Comparison of ENCODE assay signal across 12 cellular contexts in the genomic region with DNA sequence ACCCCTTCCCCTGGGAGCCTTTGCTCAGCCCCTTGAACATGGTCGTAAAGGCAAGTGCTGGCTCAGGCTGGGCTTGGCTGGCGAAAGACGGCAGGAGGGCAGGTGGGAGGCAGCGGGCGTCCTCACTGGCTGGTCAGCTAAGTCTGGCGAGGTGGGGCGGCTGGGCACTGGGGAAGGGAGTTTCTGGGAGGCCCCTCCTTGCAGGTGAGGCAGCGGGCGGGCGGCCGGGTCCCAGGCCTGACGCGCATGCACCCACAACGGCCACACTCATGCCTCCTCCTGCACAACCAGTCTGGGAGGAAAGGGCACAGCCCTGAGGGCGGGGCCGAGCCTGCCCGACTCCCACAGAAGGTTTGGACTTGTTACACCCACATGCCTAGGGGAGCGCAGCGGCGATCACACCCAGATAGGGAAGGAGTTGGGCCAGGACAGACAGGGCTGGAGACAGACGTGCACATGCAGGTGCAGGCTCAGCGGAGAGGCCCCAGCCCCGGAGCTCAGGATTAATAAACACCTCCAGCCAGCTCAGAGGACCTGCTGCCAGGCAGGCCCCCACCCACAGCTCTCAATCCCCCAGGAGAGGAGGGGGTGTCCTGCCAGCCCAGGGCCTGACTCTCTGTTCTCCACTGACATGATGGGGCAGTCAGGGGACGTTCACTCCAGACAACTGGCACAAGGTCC. TPM values are rescaled to one million over a fixed set of nuclear protein-coding genes. Genes with fewer than 3 reads are reported as not detected.
DNase-seq lines count a peak whose midpoint lies in the region; ATAC-seq lines count a peak whose summit lies in the region.
"Had no signal": no experiment of that assay in that cellular context is flagged by ENCODE, and none has a peak within 500 bp of the region (broad histone marks: within the 10 kb centered on the region; RNA-seq: fewer than 3 reads in every experiment).

A gene (minus strand): TSS at position 148 of the 681 bp plus-strand sequence. CDS start 108 bp downstream, at position 40.

- H3K23ac ChIP-seq in trophoblast cell (ENCODE audit: low read length), result no peak within 1 kb of the TSS

- ATAC-seq in GM18498 (IDR thresholded peaks at IDR 0.05; ENCODE audit: unreplicated experiment), result no peak
- no peak for ATAC-seq in HG03442 (IDR thresholded peaks at IDR 0.05; ENCODE audit: unreplicated experiment)
- no peak for ATAC-seq in GM21390 (IDR thresholded peaks at IDR 0.05; ENCODE audit: unreplicated experiment)

- H3K27ac ChIP-seq in esophagus (ENCODE audit: low read depth in 2 of 2, low read length in 1 of 2), result peak within 1 kb of the TSS; percentile 94 to 97
- H3K27ac ChIP-seq in trophoblast cell (ENCODE audit: low read depth, low read length), result no peak within 1 kb of the TSS

- H2BK5ac ChIP-seq in trophoblast cell (ENCODE audit: low read depth, low read length, poor library complexity), result no peak within 1 kb of the TSS

- H4K12ac ChIP-seq in trophoblast cell (ENCODE audit: low read depth, low read length), result peak within 1 kb of the TSS; percentile 31

- H3K9me3 Mint-ChIP-seq in activated T-helper 1 cell treated with anti-CD3 and anti-CD28 coated beads, Interleukin-12 subunit alpha, Interleukin-12 subunit beta, Interleukin-2, Interleukin-4 antibody, amounts not matched to agents 30 ng/mL and 10 ng/mL and 1 ng/mL, durations not matched to agents 14 hours and 24 hours and 36 hours, result no peaks in the 10 kb centered on the region
- H3K9me3 Mint-ChIP-seq: activated T-cell treated with anti-CD3 and anti-CD28 coated beads, Interleukin-2, amount 50 U/mL, for 72 hours; central memory CD8-positive, alpha-beta T cell had no signal

- H3K36me3 ChIP-seq in esophagus (ENCODE audit: control insufficient read depth in 2 of 2, insufficient read depth in 2 of 2, low read length in 1 of 2), result peaks cover 0 to 13% of the 10 kb centered on the region in 2 donors
- no peaks in the 10 kb centered on the region for H3K36me3 ChIP-seq in trophoblast cell (ENCODE audit: control insufficient read depth in 1 of 2, insufficient read depth in 2 of 2, low read length in 2 of 2)

- H4K8ac ChIP-seq in trophoblast cell (ENCODE audit: low read depth, low read length), result no peak within 1 kb of the TSS

- no peaks in the 10 kb centered on the region for H3K9me3 ChIP-seq in esophagus (ENCODE audit: control insufficient read depth in 2 of 2, insufficient read depth in 1 of 2, low read depth in 1 of 2, low read length in 1 of 2)
- peaks cover 3% of the 10 kb centered on the region for H3K9me3 ChIP-seq in trophoblast cell (ENCODE audit: insufficient read depth, low read depth, low read length)

- 48% methylated on average over 21 to 24 of the region's 24 CpGs for whole genome bisulfite sequencing in esophagus, 2 donors
- no CpG with 5 or more reads among the region's 24 CpGs for WGBS in trophoblast cell (ENCODE audit: extremely low coverage, insufficient coverage, insufficient read length)

- no peak within 1 kb of the TSS for H3K27ac Mint-ChIP-seq in activated T-helper 1 cell treated with anti-CD3 and anti-CD28 coated beads, Interleukin-12 subunit alpha, Interleukin-12 subunit beta, Interleukin-2, Interleukin-4 antibody, amounts not matched to agents 30 ng/mL and 10 ng/mL and 1 ng/mL, durations not matched to agents 14 hours and 24 hours and 36 hours
- H3K27ac Mint-ChIP-seq: activated T-cell treated with anti-CD3 and anti-CD28 coated beads, Interleukin-2, amount 50 U/mL, for 72 hours had no signal

- peak; percentile 69 for DNase-seq in DMS53 treated with DMSO at 0.1 percent for 48 hours (lab: John Stamatoyannopoulos, UW; ENCODE audit: unreplicated experiment)
- DNase-seq in NCI-H526 (lab: John Stamatoyannopoulos, UW), result peak; percentile 78 to 93
- peak in 1 of 2 donors; percentile 43 for DNase-seq in trophoblast cell
- DNase-seq in activated T-helper 1 cell treated with anti-CD3 and anti-CD28 coated beads, Interleukin-12 subunit alpha, Interleukin-12 subunit beta, Interleukin-2, Interleukin-4 antibody, amounts not matched to agents 30 ng/mL and 10 ng/mL and 1 ng/mL, durations not matched to agents 14 hours and 24 hours and 36 hours (ENCODE audit: low spot score), result no peak
- DNase-seq: activated T-cell treated with anti-CD3 and anti-CD28 coated beads, Interleukin-2, amount 50 U/mL, for 72 hours; NCI-H2227 treated with DMSO at 0.1 percent for 48 hours had no signal

- H3K4me3 Mint-ChIP-seq in activated T-helper 1 cell treated with anti-CD3 and anti-CD28 coated beads, Interleukin-12 subunit alpha, Interleukin-12 subunit beta, Interleukin-2, Interleukin-4 antibody, amounts not matched to agents 30 ng/mL and 10 ng/mL and 1 ng/mL, durations not matched to agents 14 hours and 24 hours and 36 hours, result no peak within 1 kb of the TSS
- H3K4me3 Mint-ChIP-seq: activated T-cell treated with anti-CD3 and anti-CD28 coated beads, Interleukin-2, amount 50 U/mL, for 72 hours; central memory CD8-positive, alpha-beta T cell had no signal

- H3K14ac ChIP-seq in trophoblast cell (ENCODE audit: low read length), result no peak within 1 kb of the TSS

- no peaks in the 10 kb centered on the region for H3K79me2 ChIP-seq in trophoblast cell (ENCODE audit: control insufficient read depth, insufficient read depth, low read length, poor library complexity)

- H3K36me3 Mint-ChIP-seq in activated T-helper 1 cell treated with anti-CD3 and anti-CD28 coated beads, Interleukin-12 subunit alpha, Interleukin-12 subunit beta, Interleukin-2, Interleukin-4 antibody, amounts not matched to agents 30 ng/mL and 10 ng/mL and 1 ng/mL, durations not matched to agents 14 hours and 24 hours and 36 hours (ENCODE audit: low read depth), result no peaks in the 10 kb centered on the region

- no peaks in the 10 kb centered on the region for H3K27me3 Mint-ChIP-seq in activated T-helper 1 cell treated with anti-CD3 and anti-CD28 coated beads, Interleukin-12 subunit alpha, Interleukin-12 subunit beta, Interleukin-2, Interleukin-4 antibody, amounts not matched to agents 30 ng/mL and 10 ng/mL and 1 ng/mL, durations not matched to agents 14 hours and 24 hours and 36 hours (ENCODE audit: insufficient read depth)
- H3K27me3 Mint-ChIP-seq: central memory CD8-positive, alpha-beta T cell had no signal

- peak within 1 kb of the TSS; percentile 65 to 85 for H3K4me3 ChIP-seq in esophagus (ENCODE audit: low read depth in 1 of 2, low read length in 2 of 2)
- H3K4me3 ChIP-seq in trophoblast cell (ENCODE audit: low read depth, low read length), result no peak within 1 kb of the TSS

- H3K9ac ChIP-seq in trophoblast cell (ENCODE audit: low read length), result no peak within 1 kb of the TSS

- no peak within 1 kb of the TSS for H2BK12ac ChIP-seq in trophoblast cell (ENCODE audit: low read length)

- H3K4ac ChIP-seq in trophoblast cell (ENCODE audit: low read depth, low read length), result no peak within 1 kb of the TSS

- intact Hi-C loops in activated T-helper 1 cell treated with anti-CD3 and anti-CD28 coated beads, Interleukin-12 subunit alpha, Interleukin-12 subunit beta, Interleukin-2, Interleukin-4 antibody, amounts not matched to agents 30 ng/mL and 10 ng/mL and 1 ng/mL, durations not matched to agents 14 hours and 24 hours and 36 hours (cut with micrococcal nuclease), result no loop called here

- H2AK5ac ChIP-seq in trophoblast cell (ENCODE audit: low read length), result no peak within 1 kb of the TSS

- H3K4me1 ChIP-seq in esophagus (ENCODE audit: control insufficient read depth in 2 of 2, insufficient read depth in 2 of 2, low read length in 1 of 2) (peaks cover 3 to 7% of the 10 kb centered on the region in 2 donors), trophoblast cell (ENCODE audit: control insufficient read depth in 1 of 2, insufficient read depth in 2 of 2, low read length in 2 of 2) (peaks cover 0 to 5% of the 10 kb centered on the region in 2 experiments)

- peaks cover 8% of the 10 kb centered on the region for H3K4me1 Mint-ChIP-seq in activated T-helper 1 cell treated with anti-CD3 and anti-CD28 coated beads, Interleukin-12 subunit alpha, Interleukin-12 subunit beta, Interleukin-2, Interleukin-4 antibody, amounts not matched to agents 30 ng/mL and 10 ng/mL and 1 ng/mL, durations not matched to agents 14 hours and 24 hours and 36 hours (ENCODE audit: low read depth)

- no peak within 1 kb of the TSS for H2AFZ ChIP-seq in trophoblast cell (ENCODE audit: insufficient read depth, low read length, poor library complexity)

- H3K18ac ChIP-seq in trophoblast cell (ENCODE audit: low read length), result no peak within 1 kb of the TSS

- H3K79me1 ChIP-seq in trophoblast cell (ENCODE audit: low read length), result no peaks in the 10 kb centered on the region

- H3K27me3 ChIP-seq in esophagus (ENCODE audit: control insufficient read depth in 1 of 2, insufficient read depth in 2 of 2, low read length in 2 of 2) (no peaks in the 10 kb centered on the region), trophoblast cell (ENCODE audit: insufficient read depth, low read length) (no peaks in the 10 kb centered on the region)

- no peak within 1 kb of the TSS for H2BK120ac ChIP-seq in trophoblast cell (ENCODE audit: insufficient read depth, low read length, poor library complexity)

- no peak within 1 kb of the TSS for H3K4me2 ChIP-seq in trophoblast cell (ENCODE audit: low read length)

- H4K91ac ChIP-seq in trophoblast cell (ENCODE audit: low read depth, low read length), result no peak within 1 kb of the TSS

RNA-seq across cellular contexts. Expression of the gene that starts here (rescaled TPM):
- polyA plus RNA-seq in esophagus, result 100 to 1,000 TPM; 229 to 425 TPM
- polyA plus RNA-seq in trophoblast cell (2013), result 0.04 and 0.06 TPM in 2 replicates
- total RNA-seq in activated T-helper 1 cell treated with anti-CD3 and anti-CD28 coated beads, Interleukin-12 subunit alpha, Interleukin-12 subunit beta, Interleukin-2, Interleukin-4 antibody, amounts not matched to agents 30 ng/mL and 10 ng/mL and 1 ng/mL, durations not matched to agents 14 hours and 24 hours and 36 hours, result 0.02 and 0.05 TPM in 2 replicates
- polyA plus RNA-seq: neural cell had no signal
